16 cellular contexts compared by ENCODE assay signal in the genomic region with DNA sequence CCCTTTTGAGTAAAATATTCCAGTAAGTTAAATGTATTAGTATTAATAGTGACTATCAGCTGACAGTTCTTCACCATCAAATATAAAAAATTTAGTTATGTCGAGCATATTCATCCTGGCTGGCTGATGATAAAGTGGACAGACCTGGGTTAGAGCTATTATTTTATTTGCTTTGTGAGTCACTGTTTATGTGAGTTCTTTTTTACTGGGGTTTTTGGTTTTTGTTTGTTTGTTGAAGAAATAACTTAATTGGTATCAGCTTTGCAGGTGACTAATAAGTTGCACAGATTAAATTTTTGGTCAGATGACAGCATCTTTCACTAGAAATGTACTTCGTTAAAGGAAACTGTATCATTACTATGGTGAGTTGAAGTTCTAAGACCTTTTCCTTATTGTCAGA.
DNase-seq lines count a peak whose midpoint lies in the region; ATAC-seq, FAIRE-seq and TF ChIP-seq lines count a peak whose summit lies in the region.
"Had no signal": no experiment of that assay in that cellular context is flagged by ENCODE, and none has a peak within 500 bp of the region (broad histone marks: within the 10 kb centered on the region; RNA-seq: fewer than 3 reads in every experiment).

No MANE protein-coding gene starts in this region.

- intact Hi-C loops in transverse colon (cut with DNase I; ENCODE audit: low total_unique reads) = no loop called here

- TF ChIP-seq EP300 in transverse colon (IDR thresholded peaks at IDR 0.05; ENCODE audit: low read depth) = no peak

- no peaks in the 10 kb centered on the region for H3K9me3 Mint-ChIP-seq in astrocyte (ENCODE audit: unreplicated experiment)
- no peaks in the 10 kb centered on the region for H3K9me3 Mint-ChIP-seq in activated naive CD8-positive, alpha-beta T cell treated with anti-CD3 and anti-CD28 coated beads for 36 hours
- H3K9me3 Mint-ChIP-seq: activated T-cell treated with anti-CD3 and anti-CD28 coated beads, Interleukin-2, amount 50 U/mL, for 4 hours; T-helper 1 cell treated with Interleukin-12 subunit alpha and Interleukin-12 subunit beta and Interleukin-4 antibody, amounts not matched to agents 30 μg/mL and 1 μg/mL, for 36 hours had no signal

- H4K20me1 ChIP-seq in astrocyte (ENCODE audit: insufficient read depth, low read length) = no peaks in the 10 kb centered on the region

- 73 to 82% methylated on average over 2 of the region's 2 CpGs for WGBS in transverse colon (ENCODE audit: low coverage in 1 of 2), 2 donors

- H3K4me1 ChIP-seq in astrocyte (ENCODE audit: insufficient read depth, low read length) (peaks cover 16% of the 10 kb centered on the region), transverse colon (no peaks in the 10 kb centered on the region)

- DNase-seq in COR-L47 (lab: John Stamatoyannopoulos, UW) = peak; percentile 17
- DNase-seq in LoVo (ENCODE audit: low spot score) = peak; percentile 44
- DNase-seq in astrocyte (ENCODE audit: low read depth) = peak; percentile 61
- peak; percentile 41 for DNase-seq in iris pigment epithelial cell (ENCODE audit: low read depth)
- DNase-seq in transverse colon = no peak
- no peak for DNase-seq in activated naive CD8-positive, alpha-beta T cell treated with anti-CD3 and anti-CD28 coated beads for 36 hours
- DNase-seq: activated CD4-positive, alpha-beta T cell treated with anti-CD3 and anti-CD28 coated beads for 36 hours; activated T-cell treated with anti-CD3 and anti-CD28 coated beads, Interleukin-2, amount 50 U/mL, for 4 hours; C1 segment of cervical spinal cord; GF-D8; GOT3 had no signal

- H3K27ac Mint-ChIP-seq in astrocyte (ENCODE audit: unreplicated experiment) = no peak overlapping the region
- H3K27ac Mint-ChIP-seq in activated naive CD8-positive, alpha-beta T cell treated with anti-CD3 and anti-CD28 coated beads for 36 hours = no peak overlapping the region
- H3K27ac Mint-ChIP-seq: activated CD4-positive, alpha-beta T cell treated with anti-CD3 and anti-CD28 coated beads for 36 hours; T-helper 1 cell treated with Interleukin-12 subunit alpha and Interleukin-12 subunit beta and Interleukin-4 antibody, amounts not matched to agents 30 μg/mL and 1 μg/mL, for 36 hours had no signal

- H3K9me3 ChIP-seq in astrocyte (ENCODE audit: insufficient read depth, low read depth, low read length) (no peaks in the 10 kb centered on the region), transverse colon (no peaks in the 10 kb centered on the region)

- H3K9ac ChIP-seq in astrocyte (ENCODE audit: low read length) = peak overlapping the region; percentile 30

- H3K27me3 Mint-ChIP-seq in astrocyte (ENCODE audit: low read depth, unreplicated experiment) = no peaks in the 10 kb centered on the region
- H3K27me3 Mint-ChIP-seq in activated naive CD8-positive, alpha-beta T cell treated with anti-CD3 and anti-CD28 coated beads for 36 hours = no peaks in the 10 kb centered on the region
- H3K27me3 Mint-ChIP-seq: activated CD4-positive, alpha-beta T cell treated with anti-CD3 and anti-CD28 coated beads for 36 hours had no signal

- H3K4me3 Mint-ChIP-seq in astrocyte (ENCODE audit: unreplicated experiment) = no peak overlapping the region
- no peak overlapping the region for H3K4me3 Mint-ChIP-seq in activated naive CD8-positive, alpha-beta T cell treated with anti-CD3 and anti-CD28 coated beads for 36 hours
- H3K4me3 Mint-ChIP-seq: activated CD4-positive, alpha-beta T cell treated with anti-CD3 and anti-CD28 coated beads for 36 hours; activated T-cell treated with anti-CD3 and anti-CD28 coated beads, Interleukin-2, amount 50 U/mL, for 4 hours; T-helper 1 cell treated with Interleukin-12 subunit alpha and Interleukin-12 subunit beta and Interleukin-4 antibody, amounts not matched to agents 30 μg/mL and 1 μg/mL, for 36 hours had no signal

- no peak for TF ChIP-seq POLR2A in transverse colon (IDR thresholded peaks at IDR 0.05)

- H3K4me1 Mint-ChIP-seq in astrocyte (ENCODE audit: low read depth, unreplicated experiment) = peaks cover 32% of the 10 kb centered on the region
- no peaks in the 10 kb centered on the region for H3K4me1 Mint-ChIP-seq in activated naive CD8-positive, alpha-beta T cell treated with anti-CD3 and anti-CD28 coated beads for 36 hours

- TF ChIP-seq CTCF in astrocyte (IDR thresholded peaks at IDR 0.05; ENCODE audit: insufficient read depth, low read depth, low read length) (no peak), transverse colon (IDR thresholded peaks at IDR 0.05) (no peak)

- H3K36me3 ChIP-seq in astrocyte (ENCODE audit: insufficient read depth, low read length) (no peaks in the 10 kb centered on the region), transverse colon (peaks cover 0 to 3% (median 0%) of the 10 kb centered on the region in 4 donors)

- ATAC-seq in HG02973 (IDR thresholded peaks at IDR 0.05; ENCODE audit: unreplicated experiment) = no peak
- no peak for ATAC-seq in HG03342 (IDR thresholded peaks at IDR 0.05; ENCODE audit: unreplicated experiment)
- ATAC-seq: activated CD4-positive, alpha-beta T cell treated with anti-CD3 and anti-CD28 coated beads for 36 hours; activated T-cell treated with anti-CD3 and anti-CD28 coated beads, Interleukin-2, amount 50 U/mL, for 4 hours had no signal

- peak; percentile 71 for FAIRE-seq in astrocyte (lab: Jason Lieb, UNC)
- FAIRE-seq: keratinocyte, urothelium cell line had no signal

- H3K4me2 ChIP-seq in astrocyte (ENCODE audit: low read length) = peak overlapping the region; percentile 60

- peak overlapping the region; percentile 65 for H3K27ac ChIP-seq in astrocyte (ENCODE audit: low read depth, low read length)
- no peak overlapping the region for H3K27ac ChIP-seq in transverse colon

- no peaks in the 10 kb centered on the region for H3K79me2 ChIP-seq in astrocyte (ENCODE audit: insufficient read depth, low read length)

- no peak overlapping the region for H2AFZ ChIP-seq in astrocyte (ENCODE audit: low read depth, low read length)

- in situ Hi-C loops in transverse colon (cut with MboI; ENCODE audit: low pct_ligation_motif_present in 1 of 4, low pct_unique_long_range_greater_than_20kb in 1 of 4, low sequenced_read_pairs in 3 of 4) = no loop called here

- H3K36me3 Mint-ChIP-seq in astrocyte (ENCODE audit: low read depth, unreplicated experiment) = no peaks in the 10 kb centered on the region
- H3K36me3 Mint-ChIP-seq in activated naive CD8-positive, alpha-beta T cell treated with anti-CD3 and anti-CD28 coated beads for 36 hours = peaks cover 2% of the 10 kb centered on the region

- no peak overlapping the region for H3K4me3 ChIP-seq in astrocyte (ENCODE audit: insufficient read depth, low read depth, low read length)
- H3K4me3 ChIP-seq in transverse colon = no peak overlapping the region

- H3K27me3 ChIP-seq in astrocyte (ENCODE audit: insufficient read depth, low read length) (no peaks in the 10 kb centered on the region), transverse colon (no peaks in the 10 kb centered on the region)

Comparison
In these comparisons a context has a peak if more than half of its experiments do, and no peak if none do; other contexts are left out.
1. DNase-seq: peak in COR-L47 (single experiment), LoVo (single experiment), astrocyte (single experiment) and iris pigment epithelial cell (single experiment); none in transverse colon (single experiment) and activated naive CD8-positive, alpha-beta T cell treated with anti-CD3 and anti-CD28 coated beads for 36 hours (single experiment).